In genomic region chr10:129459762-129460539, GRCh38 we compare ENCODE assay signal across 26 cellular contexts.
"Had no signal": no experiment of that assay in that cellular context is flagged by ENCODE, and none has a peak within 500 bp of the region (broad histone marks: within the 10 kb centered on the region; RNA-seq: fewer than 3 reads in every experiment).

No MANE protein-coding gene starts in this region.

- H3K4me1 ChIP-seq: ascending aorta, esophagus squamous epithelium, testis had no signal

- H3K9me3 ChIP-seq: ascending aorta, esophagus squamous epithelium, gastrocnemius medialis, testis had no signal

- H3K4me1 Mint-ChIP-seq: activated CD4-positive, alpha-beta T cell treated with anti-CD3 and anti-CD28 coated beads, Interleukin-2, amount 10 ng/mL, durations not matched to agents 7 days and 5 days; activated naive CD4-positive, alpha-beta T cell treated with anti-CD3 and anti-CD28 coated beads, Interleukin-2, amount 50 U/mL, for 24 hours; central memory CD8-positive, alpha-beta T cell; natural killer cell; stimulated activated naive B cell treated with anti-CD40 and anti-IgM and Interleukin-4, amounts not matched to agents 10 μg/mL and 1 μg/mL and 100 μg/mL, for 72 hours had no signal

- H3K36me3 ChIP-seq: ascending aorta, brain microvascular endothelial cell, esophagus squamous epithelium, gastrocnemius medialis had no signal

- H3K36me3 Mint-ChIP-seq: activated naive CD4-positive, alpha-beta T cell treated with anti-CD3 and anti-CD28 coated beads, Interleukin-2, amount 50 U/mL, for 24 hours; natural killer cell; stimulated activated naive B cell treated with anti-CD40 and anti-IgM and Interleukin-4, amounts not matched to agents 10 μg/mL and 1 μg/mL and 100 μg/mL, for 72 hours; type B pancreatic cell had no signal

- H3K27ac Mint-ChIP-seq: activated CD4-positive, alpha-beta T cell treated with anti-CD3 and anti-CD28 coated beads, Interleukin-2, amount 10 ng/mL, durations not matched to agents 7 days and 5 days; activated CD8-positive, alpha-beta T cell treated with anti-CD3 and anti-CD28 coated beads, Interleukin-2, amount 10 ng/mL, durations not matched to agents 7 days and 5 days; activated naive CD4-positive, alpha-beta T cell treated with anti-CD3 and anti-CD28 coated beads, Interleukin-2, amount 50 U/mL, for 24 hours; activated T-helper 1 cell treated with anti-CD3 and anti-CD28 coated beads, Interleukin-12 subunit alpha, Interleukin-12 subunit beta, Interleukin-2, Interleukin-4 antibody, amounts not matched to agents 30 ng/mL and 10 ng/mL and 1 ng/mL, durations not matched to agents 14 hours and 24 hours and 36 hours; effector memory CD8-positive, alpha-beta T cell; natural killer cell; progenitor cell of endocrine pancreas; stimulated activated naive B cell treated with anti-CD40 and anti-IgM and Interleukin-4, amounts not matched to agents 10 μg/mL and 1 μg/mL and 100 μg/mL, for 72 hours; type B pancreatic cell had no signal

- ATAC-seq: activated CD8-positive, alpha-beta T cell treated with anti-CD3 and anti-CD28 coated beads, Interleukin-2, amount 10 ng/mL, durations not matched to agents 7 days and 5 days; effector memory CD8-positive, alpha-beta T cell; gastrocnemius medialis; left cardiac atrium; natural killer cell; stimulated activated naive B cell treated with anti-CD40 and anti-IgM and Interleukin-4, amounts not matched to agents 10 μg/mL and 1 μg/mL and 100 μg/mL, for 72 hours had no signal

- H3K4me3 ChIP-seq: ascending aorta, dorsolateral prefrontal cortex, esophagus squamous epithelium, gastrocnemius medialis, testis had no signal

- H3K9me3 Mint-ChIP-seq: activated CD4-positive, alpha-beta T cell treated with anti-CD3 and anti-CD28 coated beads, Interleukin-2, amount 10 ng/mL, durations not matched to agents 7 days and 5 days; activated naive CD4-positive, alpha-beta T cell treated with anti-CD3 and anti-CD28 coated beads, Interleukin-2, amount 50 U/mL, for 24 hours; activated T-helper 1 cell treated with anti-CD3 and anti-CD28 coated beads, Interleukin-12 subunit alpha, Interleukin-12 subunit beta, Interleukin-2, Interleukin-4 antibody, amounts not matched to agents 30 ng/mL and 10 ng/mL and 1 ng/mL, durations not matched to agents 14 hours and 24 hours and 36 hours; central memory CD8-positive, alpha-beta T cell; effector memory CD8-positive, alpha-beta T cell; natural killer cell; stimulated activated naive B cell treated with anti-CD40 and anti-IgM and Interleukin-4, amounts not matched to agents 10 μg/mL and 1 μg/mL and 100 μg/mL, for 72 hours; type B pancreatic cell had no signal

- DNase-seq: activated CD4-positive, alpha-beta T cell treated with anti-CD3 and anti-CD28 coated beads, Interleukin-2, amount 10 ng/mL, durations not matched to agents 7 days and 5 days; activated CD4-positive, CD25-positive, alpha-beta regulatory T cell treated with anti-CD3 and anti-CD28 coated beads, Interleukin-2, amount 50 U/mL, for 72 hours; activated CD8-positive, alpha-beta T cell treated with anti-CD3 and anti-CD28 coated beads, Interleukin-2, amount 10 ng/mL, durations not matched to agents 7 days and 5 days; activated gamma-delta T cell; brain microvascular endothelial cell; dorsolateral prefrontal cortex; effector memory CD8-positive, alpha-beta T cell; esophagus squamous epithelium; gastrocnemius medialis; hypothalamus; left cardiac atrium; midbrain; natural killer cell; retina; stimulated activated CD4-positive, alpha-beta T cell treated with anti-CD3 and anti-CD28 coated beads, Interleukin-2, amount 100 ng/mL, for 48 hours; stimulated activated CD8-positive, alpha-beta memory T cell treated with anti-CD3 and anti-CD28 coated beads, Interleukin-4, amount 100 ng/mL, for 48 hours; stimulated activated naive B cell treated with anti-CD40 and anti-IgM and Interleukin-4, amounts not matched to agents 10 μg/mL and 1 μg/mL and 100 μg/mL, for 72 hours; T-helper 2 cell; testis had no signal

- H3K4me3 Mint-ChIP-seq: activated CD4-positive, alpha-beta T cell treated with anti-CD3 and anti-CD28 coated beads, Interleukin-2, amount 10 ng/mL, durations not matched to agents 7 days and 5 days; activated CD8-positive, alpha-beta T cell treated with anti-CD3 and anti-CD28 coated beads, Interleukin-2, amount 10 ng/mL, durations not matched to agents 7 days and 5 days; activated naive CD4-positive, alpha-beta T cell treated with anti-CD3 and anti-CD28 coated beads, Interleukin-2, amount 50 U/mL, for 24 hours; activated T-helper 1 cell treated with anti-CD3 and anti-CD28 coated beads, Interleukin-12 subunit alpha, Interleukin-12 subunit beta, Interleukin-2, Interleukin-4 antibody, amounts not matched to agents 30 ng/mL and 10 ng/mL and 1 ng/mL, durations not matched to agents 14 hours and 24 hours and 36 hours; central memory CD8-positive, alpha-beta T cell; effector memory CD8-positive, alpha-beta T cell; natural killer cell; stimulated activated naive B cell treated with anti-CD40 and anti-IgM and Interleukin-4, amounts not matched to agents 10 μg/mL and 1 μg/mL and 100 μg/mL, for 72 hours; type B pancreatic cell had no signal

- H3K27me3 ChIP-seq: ascending aorta, brain microvascular endothelial cell, gastrocnemius medialis, testis had no signal

- H3K27ac ChIP-seq: ascending aorta, brain microvascular endothelial cell, dorsolateral prefrontal cortex, esophagus squamous epithelium, gastrocnemius medialis, testis, VCaP had no signal
